ENCODE assay signal across 9 cellular contexts in genomic region chr1:116630057-116630456, GRCh38. TPM values are rescaled to one million over a fixed set of nuclear protein-coding genes. Genes with fewer than 3 reads are reported as not detected.
DNase-seq lines count a peak whose midpoint lies in the region; ATAC-seq and TF ChIP-seq lines count a peak whose summit lies in the region.
"Not testable (repeated sequence)": the region's sequence is repeated elsewhere in the genome, so short reads cannot be mapped to it uniquely, and the experiment has no call there.
"Had no signal": no experiment of that assay in that cellular context is flagged by ENCODE, and none has a peak within 500 bp of the region (broad histone marks: within the 10 kb centered on the region; RNA-seq: fewer than 3 reads in every experiment).

No MANE protein-coding gene starts in this region.

- H2BK20ac ChIP-seq in H9 (ENCODE audit: low read depth, low read length, poor library complexity, severe bottlenecking), result not testable (repeated sequence)

- H2BK120ac ChIP-seq in H9 (ENCODE audit: low read depth, low read length, poor library complexity, severe bottlenecking), result not testable (repeated sequence)

- H4K8ac ChIP-seq in H9 (replicated peaks; ENCODE audit: insufficient read length, low read depth, low read length), result not testable (repeated sequence)

- not testable (repeated sequence) for H3K4me2 ChIP-seq in H9 (ENCODE audit: insufficient read depth, insufficient read length, low read length)

- not testable (repeated sequence) for H3K27ac Mint-ChIP-seq in H9; activated CD8-positive, alpha-beta T cell treated with anti-CD3 and anti-CD28 coated beads for 36 hours; nephron progenitor cell
- peak overlapping the region; percentile 74 for H3K27ac Mint-ChIP-seq in stimulated activated naive B cell treated with anti-CD40 and anti-IgM and Interleukin-4, amounts not matched to agents 10 μg/mL and 1 μg/mL and 100 μg/mL, for 72 hours

- not testable (repeated sequence) for H3K4me3 Mint-ChIP-seq in H9; activated CD8-positive, alpha-beta T cell treated with anti-CD3 and anti-CD28 coated beads for 36 hours; nephron progenitor cell; stimulated activated naive B cell treated with anti-CD40 and anti-IgM and Interleukin-4, amounts not matched to agents 10 μg/mL and 1 μg/mL and 100 μg/mL, for 72 hours

- not testable (repeated sequence) for H2AFZ ChIP-seq in H9 (ENCODE audit: low read length)

- WGBS in H9 (ENCODE audit: extremely low coverage, insufficient read length, low lambda C conversion rate), result no CpG with 5 or more reads among the region's 2 CpGs

- H3K36me3 Mint-ChIP-seq in H9 (ENCODE audit: insufficient read depth in 1 of 3, low read depth in 3 of 3); activated CD8-positive, alpha-beta T cell treated with anti-CD3 and anti-CD28 coated beads for 36 hours (ENCODE audit: low read depth): not testable (repeated sequence)
- H3K36me3 Mint-ChIP-seq in nephron progenitor cell (ENCODE audit: low read depth), result peaks cover 18% of the 10 kb centered on the region
- H3K36me3 Mint-ChIP-seq in stimulated activated naive B cell treated with anti-CD40 and anti-IgM and Interleukin-4, amounts not matched to agents 10 μg/mL and 1 μg/mL and 100 μg/mL, for 72 hours, result peaks cover 15 to 34% of the 10 kb centered on the region in 2 donors

- not testable (repeated sequence) for H3K79me2 ChIP-seq in H9 (ENCODE audit: insufficient read depth, low read length)

- H3K4me1 Mint-ChIP-seq in H9, result peaks cover 45 to 62% of the 10 kb centered on the region in 2 experiments
- peaks cover 18% of the 10 kb centered on the region for H3K4me1 Mint-ChIP-seq in activated CD8-positive, alpha-beta T cell treated with anti-CD3 and anti-CD28 coated beads for 36 hours (ENCODE audit: low read depth)
- peaks cover 70% of the 10 kb centered on the region for H3K4me1 Mint-ChIP-seq in nephron progenitor cell
- H3K4me1 Mint-ChIP-seq in stimulated activated naive B cell treated with anti-CD40 and anti-IgM and Interleukin-4, amounts not matched to agents 10 μg/mL and 1 μg/mL and 100 μg/mL, for 72 hours, result peaks cover 47 to 60% of the 10 kb centered on the region in 2 donors

- not testable (repeated sequence) for H3T11ph ChIP-seq in H9 (ENCODE audit: low read length)

- H2BK15ac ChIP-seq in H9 (ENCODE audit: low read depth, low read length), result not testable (repeated sequence)

- not testable (repeated sequence) for H3K56ac ChIP-seq in H9 (ENCODE audit: insufficient read length, low read depth, low read length)

- H3K27me3 ChIP-seq in BE2C; H9 (ENCODE audit: insufficient read depth, low read length): not testable (repeated sequence)

- H3K9me3 Mint-ChIP-seq in H9; activated CD8-positive, alpha-beta T cell treated with anti-CD3 and anti-CD28 coated beads for 36 hours; stimulated activated naive B cell treated with anti-CD40 and anti-IgM and Interleukin-4, amounts not matched to agents 10 μg/mL and 1 μg/mL and 100 μg/mL, for 72 hours: not testable (repeated sequence)
- peaks cover 12% of the 10 kb centered on the region for H3K9me3 Mint-ChIP-seq in nephron progenitor cell

- not testable (repeated sequence) for H2AK5ac ChIP-seq in H9 (ENCODE audit: insufficient read length, low read length)

- H3K4me1 ChIP-seq in BE2C, result peaks cover 22% of the 10 kb centered on the region
- not testable (repeated sequence) for H3K4me1 ChIP-seq in H9 (ENCODE audit: insufficient read depth, low read length)

- H3K27ac ChIP-seq in H9 (ENCODE audit: insufficient read length, low read depth, low read length), result not testable (repeated sequence)

- H4K20me1 ChIP-seq in H9 (ENCODE audit: control insufficient read depth, insufficient read depth, insufficient read length), result not testable (repeated sequence)

- H3K36me3 ChIP-seq in BE2C, result not testable (repeated sequence)

- not testable (repeated sequence) for H3K4ac ChIP-seq in H9 (ENCODE audit: low read depth, low read length)

- H2BK12ac ChIP-seq in H9 (ENCODE audit: insufficient read length, low read depth, low read length), result not testable (repeated sequence)

- H2BK5ac ChIP-seq in H9 (ENCODE audit: insufficient read length, low read length), result not testable (repeated sequence)

- H3K4me3 ChIP-seq in BE2C (ENCODE audit: low read depth, low read length); GM12864 (ENCODE audit: low read depth, low read length); epithelial cell of proximal tubule (ENCODE audit: low read depth, low read length): not testable (repeated sequence)

- not testable (repeated sequence) for ATAC-seq in activated CD8-positive, alpha-beta T cell treated with anti-CD3 and anti-CD28 coated beads for 36 hours; stimulated activated naive B cell treated with anti-CD40 and anti-IgM and Interleukin-4, amounts not matched to agents 10 μg/mL and 1 μg/mL and 100 μg/mL, for 72 hours (replicated peaks)

- not testable (repeated sequence) for H3K14ac ChIP-seq in H9 (ENCODE audit: insufficient read depth, low read length)

- H3K79me1 ChIP-seq in H9 (ENCODE audit: insufficient read depth, low read depth, low read length, poor library complexity, severe bottlenecking), result not testable (repeated sequence)

- POLR2A ChIA-PET in activated CD8-positive, alpha-beta T cell treated with anti-CD3 and anti-CD28 coated beads for 36 hours (lab: Charles Lee), result not testable (repeated sequence)

- H3K9ac ChIP-seq in H9 (ENCODE audit: extremely low read depth, insufficient read length, low read length), result not testable (repeated sequence)

- H3K27me3 Mint-ChIP-seq in H9 (ENCODE audit: low read depth); activated CD8-positive, alpha-beta T cell treated with anti-CD3 and anti-CD28 coated beads for 36 hours; nephron progenitor cell (ENCODE audit: low read depth, poor library complexity); stimulated activated naive B cell treated with anti-CD40 and anti-IgM and Interleukin-4, amounts not matched to agents 10 μg/mL and 1 μg/mL and 100 μg/mL, for 72 hours: not testable (repeated sequence)

- H3K9me3 ChIP-seq in BE2C; H9 (ENCODE audit: control insufficient read depth, low read depth, low read length): not testable (repeated sequence)

- H4K5ac ChIP-seq in H9 (ENCODE audit: insufficient read length, low read depth, low read length), result not testable (repeated sequence)

- not testable (repeated sequence) for DNase-seq in BE2C; GM12864 (ENCODE audit: low read depth); H9; activated CD8-positive, alpha-beta T cell treated with anti-CD3 and anti-CD28 coated beads for 36 hours; epithelial cell of proximal tubule (ENCODE audit: low read depth); nephron progenitor cell; stimulated activated naive B cell treated with anti-CD40 and anti-IgM and Interleukin-4, amounts not matched to agents 10 μg/mL and 1 μg/mL and 100 μg/mL, for 72 hours
- peak; percentile 55 for DNase-seq in NCI-H748 (lab: John Stamatoyannopoulos, UW; ENCODE audit: unreplicated experiment)

- TF ChIP-seq CTCF in BE2C (IDR thresholded peaks at IDR 0.05; ENCODE audit: low read depth, low read length), result peak; percentile 35
- TF ChIP-seq CTCF in GM12864 (IDR thresholded peaks at IDR 0.05; ENCODE audit: low read depth, low read length, missing control alignments), result peak; percentile 43
- peak; percentile 62 for TF ChIP-seq CTCF in H9 (conservative IDR thresholded peaks at IDR 0.05)
- peak; percentile 15 for TF ChIP-seq CTCF in activated CD8-positive, alpha-beta T cell treated with anti-CD3 and anti-CD28 coated beads for 36 hours (IDR thresholded peaks at IDR 0.05)
- TF ChIP-seq CTCF in epithelial cell of proximal tubule (conservative IDR thresholded peaks at IDR 0.05; ENCODE audit: low read depth, low read length), result peak; percentile 29
- peak; percentile 21 for TF ChIP-seq CTCF in nephron progenitor cell (IDR thresholded peaks at IDR 0.05)

- not testable (repeated sequence) for H3K23ac ChIP-seq in H9 (ENCODE audit: insufficient read length, low read depth, low read length)

- H3K23me2 ChIP-seq in H9 (ENCODE audit: insufficient read length, low read depth, low read length, poor library complexity, severe bottlenecking), result not testable (repeated sequence)

- not testable (repeated sequence) for H3K18ac ChIP-seq in H9 (ENCODE audit: insufficient read length, low read depth, low read length)

- intact Hi-C loops in activated CD8-positive, alpha-beta T cell treated with anti-CD3 and anti-CD28 coated beads for 36 hours (cut with micrococcal nuclease), result not testable (repeated sequence)

- not testable (repeated sequence) for H4K91ac ChIP-seq in H9 (ENCODE audit: insufficient read length, low read depth, low read length)

- CTCF ChIA-PET in activated CD8-positive, alpha-beta T cell treated with anti-CD3 and anti-CD28 coated beads for 36 hours (lab: Charles Lee), result not testable (repeated sequence)

RNA-seq across cellular contexts. Expression of gene IGSF3, which starts 37.5 kb away (rescaled TPM):
- 91.6 TPM for polyA plus RNA-seq in BE2C (2012; ENCODE audit: insufficient read depth, insufficient read length, low read depth)
- 18.6 and 19.1 TPM in 2 replicates for total RNA-seq in H9 (2021)
- under 1 TPM; 0.54 to 0.72 TPM for total RNA-seq in activated CD8-positive, alpha-beta T cell treated with anti-CD3 and anti-CD28 coated beads for 36 hours
- 19.6 and 21.4 TPM in 2 replicates for total RNA-seq in epithelial cell of proximal tubule
- polyA plus RNA-seq: CD8-positive, alpha-beta memory T cell had no signal

RNA-seq across cellular contexts. Expression of gene CD58, which starts 59.2 kb away (rescaled TPM):
- 4.9 TPM for polyA plus RNA-seq in BE2C (2012; ENCODE audit: insufficient read depth, insufficient read length, low read depth)
- 4.3 and 4.9 TPM in 2 replicates for total RNA-seq in H9 (2021)
- total RNA-seq in activated CD8-positive, alpha-beta T cell treated with anti-CD3 and anti-CD28 coated beads for 36 hours, result 10 to 100 TPM; 11.1 to 12.7 TPM
- 14.2 and 15.5 TPM in 2 replicates for total RNA-seq in epithelial cell of proximal tubule

Comparison
In these comparisons a context has a peak if more than half of its experiments do, and no peak if none do; other contexts are left out.
1. RNA of gene IGSF3, which starts 37.5 kb away (total RNA-seq): 19.6 to 21.4 TPM in epithelial cell of proximal tubule and 18.6 to 19.1 TPM in H9; 0.54 to 0.72 TPM in activated CD8-positive, alpha-beta T cell treated with anti-CD3 and anti-CD28 coated beads for 36 hours; every median in the first group is over 10 times any median in the second.
2. Peak in every context shown above with its lines, with median percentiles within 50 percentile points of each other: CTCF ChIP-seq.